ENCODE assay signal across 9 cellular contexts in the genomic region with DNA sequence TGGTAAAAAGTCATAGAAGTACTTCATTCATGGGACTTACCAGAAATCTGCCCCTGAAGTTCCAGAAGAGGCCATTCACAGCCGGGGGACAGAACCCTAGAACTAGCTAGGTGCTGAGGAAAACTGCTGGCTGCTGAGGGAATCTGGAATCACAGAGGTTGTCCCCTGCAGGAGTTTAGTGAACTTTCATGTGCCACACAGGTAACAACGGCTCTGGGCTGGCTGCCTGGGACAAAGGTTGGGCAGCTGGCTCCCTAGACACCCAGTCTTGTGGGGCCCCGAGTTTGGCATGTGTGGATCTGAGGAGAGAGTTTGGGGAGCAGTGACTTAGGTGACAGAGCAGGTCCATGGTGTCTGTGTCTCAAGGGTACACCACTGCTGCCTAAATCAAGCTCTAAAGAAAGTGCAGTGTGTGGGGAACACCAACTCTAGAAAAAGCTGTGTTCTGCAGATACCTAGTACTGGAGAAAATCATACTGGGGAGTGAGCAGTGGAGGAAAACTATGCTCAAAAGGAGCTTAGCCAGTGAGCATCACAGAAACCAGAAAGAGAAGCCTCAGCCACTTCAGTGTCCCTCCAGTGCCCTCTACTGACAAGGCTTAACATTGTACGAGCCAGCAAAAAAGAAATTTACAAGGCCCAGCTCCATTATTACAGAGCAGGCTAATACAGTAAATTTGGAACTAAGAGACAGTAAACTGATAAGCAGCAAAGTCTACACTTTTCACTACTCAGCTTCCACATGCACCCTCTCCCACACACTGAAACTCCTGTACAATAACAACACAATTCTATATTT. TPM values are rescaled to one million over a fixed set of nuclear protein-coding genes. Genes with fewer than 3 reads are reported as not detected.
DNase-seq lines count a peak whose midpoint lies in the region; ATAC-seq and TF ChIP-seq lines count a peak whose summit lies in the region.
"Had no signal": no experiment of that assay in that cellular context is flagged by ENCODE, and none has a peak within 500 bp of the region (broad histone marks: within the 10 kb centered on the region; RNA-seq: fewer than 3 reads in every experiment).

No MANE protein-coding gene starts in this region.

- no peaks in the 10 kb centered on the region for H3K9me3 Mint-ChIP-seq in glutamatergic neuron (ENCODE audit: unreplicated experiment)

- no peak overlapping the region for H3K27ac Mint-ChIP-seq in glutamatergic neuron (ENCODE audit: unreplicated experiment)

- peaks cover 4% of the 10 kb centered on the region for H3K36me3 Mint-ChIP-seq in glutamatergic neuron (ENCODE audit: unreplicated experiment)

- H3K4me3 Mint-ChIP-seq in glutamatergic neuron (ENCODE audit: unreplicated experiment) = no peak overlapping the region

- H3K4me1 Mint-ChIP-seq in glutamatergic neuron (ENCODE audit: low read depth, unreplicated experiment) = peaks cover 9% of the 10 kb centered on the region

- no peak overlapping the region for H3K4me3 ChIP-seq in GM12875 (ENCODE audit: low read depth, low read length)

- no peaks in the 10 kb centered on the region for H3K27me3 Mint-ChIP-seq in glutamatergic neuron (ENCODE audit: unreplicated experiment)

- H3K27ac ChIP-seq in C4-2B = peak overlapping the region; percentile 99
- H3K27ac ChIP-seq in caudate nucleus (ENCODE audit: low read depth, low read length) = no peak overlapping the region

- TF ChIP-seq CTCF in C4-2B (conservative IDR thresholded peaks at IDR 0.05) (peak; percentile 81), GM12875 (IDR thresholded peaks at IDR 0.05; ENCODE audit: borderline replicate concordance, insufficient read depth, low read depth, low read length) (peak; percentile 43; the same call in 1 of the 2 replicates), glutamatergic neuron (IDR thresholded peaks at IDR 0.05; ENCODE audit: partially characterized antibody, unreplicated experiment) (peak; percentile 20)

- ATAC-seq in HG02798 (IDR thresholded peaks at IDR 0.05; ENCODE audit: poor library complexity, unreplicated experiment) = no peak

- DNase-seq in OCI-M1 (lab: John Stamatoyannopoulos, UW) (peak; percentile 43), glutamatergic neuron (no peak), H4 (ENCODE audit: low spot score) (no peak), caudate nucleus (lab: John Stamatoyannopoulos, UW) (no peak), DMS153 treated with DMSO at 0.1 percent for 48 hours (lab: John Stamatoyannopoulos, UW; ENCODE audit: unreplicated experiment) (no peak)
- DNase-seq: occipital lobe had no signal

RNA-seq across cellular contexts. Expression of a gene that starts 15.2 kb away (rescaled TPM):
- 1.3 TPM for total RNA-seq in glutamatergic neuron (ENCODE audit: unreplicated experiment)
- 0.23 TPM in 1 of 2 replicates, not detected in the other for total RNA-seq in H4 (2014; rRNA removed; shearing (Covaris generic))

Comparison
In these comparisons a context has a peak if more than half of its experiments do, and no peak if none do; other contexts are left out.
1. CTCF ChIP-seq: peak in every context shown above with its lines; median percentile 81 in C4-2B; 43 in GM12875; 20 in glutamatergic neuron.